ENCODE assay signal across 20 cellular contexts in the genomic region with DNA sequence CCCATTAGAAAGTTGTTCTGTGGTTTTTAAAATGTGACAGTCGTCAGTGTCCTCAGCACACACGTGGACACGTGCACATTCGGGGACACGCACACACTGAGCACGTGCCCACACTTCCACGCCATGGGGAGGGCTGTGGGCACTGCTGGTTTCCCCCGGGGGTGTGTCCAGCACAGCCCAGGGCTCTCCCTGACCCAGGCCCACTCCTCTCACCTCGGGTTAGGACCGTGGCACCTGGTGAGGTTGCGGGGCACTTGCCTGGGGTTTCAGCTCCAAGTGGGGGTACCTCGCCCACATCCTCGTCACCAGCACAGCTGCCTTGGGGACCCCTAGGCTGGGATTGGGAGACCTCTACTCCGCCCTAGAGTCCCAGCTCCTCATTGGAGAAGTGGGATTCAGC. TPM values are rescaled to one million over a fixed set of nuclear protein-coding genes. Genes with fewer than 3 reads are reported as not detected.
DNase-seq lines count a peak whose midpoint lies in the region; ATAC-seq and TF ChIP-seq lines count a peak whose summit lies in the region.
"Had no signal": no experiment of that assay in that cellular context is flagged by ENCODE, and none has a peak within 500 bp of the region (broad histone marks: within the 10 kb centered on the region; RNA-seq: fewer than 3 reads in every experiment).

No MANE protein-coding gene starts in this region.

- peak; percentile 49 for DNase-seq in natural killer cell treated with Interleukin-12 subunit alpha and Interleukin-12 subunit beta and Interleukin-15 and Interleukin-18, amount 100 ng/mL, for 72 hours (ENCODE audit: low spot score)
- no peak for DNase-seq in natural killer cell
- DNase-seq in RWPE1 (ENCODE audit: low spot score) = no peak
- no peak for DNase-seq in omental fat pad (ENCODE audit: low spot score)
- DNase-seq in activated CD8-positive, alpha-beta memory T cell treated with anti-CD3 and anti-CD28 coated beads, Interleukin-2, amount 50 U/mL, for 48 hours = no peak
- no peak for DNase-seq in stimulated activated CD4-positive, alpha-beta T cell treated with anti-CD3 and anti-CD28 coated beads, Interleukin-2, amount 100 ng/mL, for 24 hours
- DNase-seq in T-helper 17 cell = no peak
- DNase-seq: C1 segment of cervical spinal cord; Caco-2; GDM1; Kasumi-1; MV-4-11; NCI-H446; NCI-H82; NK-92 treated with Interleukin-12 subunit alpha and Interleukin-12 subunit beta, amount 100 ng/mL, for 24 hours; PC-3 had no signal

- no peaks in the 10 kb centered on the region for H3K9me3 ChIP-seq in T-helper 17 cell (ENCODE audit: control insufficient read depth, low read length, poor library complexity, severe bottlenecking)
- H3K9me3 ChIP-seq: Caco-2, SJSA1 had no signal

- TF ChIP-seq CTCF in natural killer cell (IDR thresholded peaks at IDR 0.05) = no peak
- no peak for TF ChIP-seq CTCF in RWPE1 (conservative IDR thresholded peaks at IDR 0.05; ENCODE audit: low read depth)
- no peak for TF ChIP-seq CTCF in omental fat pad (IDR thresholded peaks at IDR 0.05)

- no peak for ATAC-seq in natural killer cell treated with Interleukin-12 subunit alpha and Interleukin-12 subunit beta and Interleukin-15 and Interleukin-18, amount 100 ng/mL, for 72 hours
- ATAC-seq in natural killer cell (no peak), omental fat pad (ENCODE audit: low FRiP score) (peak; percentile 7), T-helper 17 cell (no peak)
- ATAC-seq: CD8-positive, alpha-beta T cell; HCT116; PC-3 had no signal

- H3K36me3 Mint-ChIP-seq in natural killer cell treated with Interleukin-12 subunit alpha and Interleukin-12 subunit beta and Interleukin-15 and Interleukin-18, amount 100 ng/mL, for 72 hours = peaks cover 19% of the 10 kb centered on the region
- peaks cover 6% of the 10 kb centered on the region for H3K36me3 Mint-ChIP-seq in natural killer cell
- H3K36me3 Mint-ChIP-seq in T-helper 17 cell (ENCODE audit: low read depth) = peaks cover 18% of the 10 kb centered on the region

- intact Hi-C loops in natural killer cell (cut with micrococcal nuclease) = no loop called here

- H3K27ac ChIP-seq in RWPE1 = peak overlapping the region; percentile 18; the same call in 1 of the 2 replicates
- H3K27ac ChIP-seq: HL-60, SJSA1 had no signal

- CTCF ChIA-PET in RWPE1 (lab: Yijun Ruan, JAX) = no interaction called here

- no peaks in the 10 kb centered on the region for H3K9me3 Mint-ChIP-seq in natural killer cell treated with Interleukin-12 subunit alpha and Interleukin-12 subunit beta and Interleukin-15 and Interleukin-18, amount 100 ng/mL, for 72 hours
- no peaks in the 10 kb centered on the region for H3K9me3 Mint-ChIP-seq in natural killer cell
- H3K9me3 Mint-ChIP-seq: CD8-positive, alpha-beta T cell had no signal

- H3K4me1 Mint-ChIP-seq in natural killer cell treated with Interleukin-12 subunit alpha and Interleukin-12 subunit beta and Interleukin-15 and Interleukin-18, amount 100 ng/mL, for 72 hours (ENCODE audit: low read depth in 2 of 2) = peaks cover 9 to 13% of the 10 kb centered on the region in 2 donors
- H3K4me1 Mint-ChIP-seq in natural killer cell (peaks cover 0 to 14% of the 10 kb centered on the region in 2 donors), T-helper 17 cell (peaks cover 8% of the 10 kb centered on the region)

- POLR2A ChIA-PET in RWPE1 (lab: Yijun Ruan, JAX; ENCODE audit: low non-redundant PET) = no interaction called here

- no peaks in the 10 kb centered on the region for H3K27me3 Mint-ChIP-seq in natural killer cell treated with Interleukin-12 subunit alpha and Interleukin-12 subunit beta and Interleukin-15 and Interleukin-18, amount 100 ng/mL, for 72 hours
- no peaks in the 10 kb centered on the region for H3K27me3 Mint-ChIP-seq in natural killer cell (ENCODE audit: low read depth in 2 of 2)
- no peaks in the 10 kb centered on the region for H3K27me3 Mint-ChIP-seq in T-helper 17 cell

- H3K27ac Mint-ChIP-seq in natural killer cell treated with Interleukin-12 subunit alpha and Interleukin-12 subunit beta and Interleukin-15 and Interleukin-18, amount 100 ng/mL, for 72 hours = no peak overlapping the region
- peak overlapping the region in 1 of 2 donors; percentile 16 for H3K27ac Mint-ChIP-seq in natural killer cell
- no peak overlapping the region for H3K27ac Mint-ChIP-seq in T-helper 17 cell
- H3K27ac Mint-ChIP-seq: CD8-positive, alpha-beta T cell had no signal

- H3K4me3 Mint-ChIP-seq in natural killer cell treated with Interleukin-12 subunit alpha and Interleukin-12 subunit beta and Interleukin-15 and Interleukin-18, amount 100 ng/mL, for 72 hours = no peak overlapping the region
- H3K4me3 Mint-ChIP-seq in natural killer cell (no peak overlapping the region), T-helper 17 cell (no peak overlapping the region)
- H3K4me3 Mint-ChIP-seq: CD8-positive, alpha-beta T cell had no signal

RNA-seq across cellular contexts. Expression of a gene that starts 20.7 kb away (rescaled TPM):
- total RNA-seq in natural killer cell treated with Interleukin-12 subunit alpha and Interleukin-12 subunit beta and Interleukin-15 and Interleukin-18, amount 100 ng/mL, for 72 hours = 10 to 100 TPM; 42.8 to 44.5 TPM
- total RNA-seq in natural killer cell (10 to 100 TPM; 69.3 to 81.6 (median 73.2) TPM), omental fat pad (10 to 100 TPM; 18.7 to 28.5 (median 23.5) TPM), T-helper 17 cell (10 to 100 TPM; 58.5 to 81.0 TPM)

RNA-seq across cellular contexts. Expression of a gene that starts 57.4 kb away (rescaled TPM):
- 100 to 1,000 TPM in 1 of 2 donors, 10 to 100 TPM in 1; 70.6 to 161 TPM for total RNA-seq in natural killer cell treated with Interleukin-12 subunit alpha and Interleukin-12 subunit beta and Interleukin-15 and Interleukin-18, amount 100 ng/mL, for 72 hours
- total RNA-seq in natural killer cell (100 to 1,000 TPM in 1 of 3 donors, 10 to 100 TPM in 2; 87.2 to 117 (median 89.2) TPM), omental fat pad (10 to 100 TPM in 3 of 4 donors, 1 to 10 TPM in 1; 6.7 to 21.7 (median 14.4) TPM), T-helper 17 cell (10 to 100 TPM in 1 of 2 donors, 1 to 10 TPM in 1; 6.7 to 15.4 TPM)
